14 cellular contexts compared by ENCODE assay signal in the genomic region with DNA sequence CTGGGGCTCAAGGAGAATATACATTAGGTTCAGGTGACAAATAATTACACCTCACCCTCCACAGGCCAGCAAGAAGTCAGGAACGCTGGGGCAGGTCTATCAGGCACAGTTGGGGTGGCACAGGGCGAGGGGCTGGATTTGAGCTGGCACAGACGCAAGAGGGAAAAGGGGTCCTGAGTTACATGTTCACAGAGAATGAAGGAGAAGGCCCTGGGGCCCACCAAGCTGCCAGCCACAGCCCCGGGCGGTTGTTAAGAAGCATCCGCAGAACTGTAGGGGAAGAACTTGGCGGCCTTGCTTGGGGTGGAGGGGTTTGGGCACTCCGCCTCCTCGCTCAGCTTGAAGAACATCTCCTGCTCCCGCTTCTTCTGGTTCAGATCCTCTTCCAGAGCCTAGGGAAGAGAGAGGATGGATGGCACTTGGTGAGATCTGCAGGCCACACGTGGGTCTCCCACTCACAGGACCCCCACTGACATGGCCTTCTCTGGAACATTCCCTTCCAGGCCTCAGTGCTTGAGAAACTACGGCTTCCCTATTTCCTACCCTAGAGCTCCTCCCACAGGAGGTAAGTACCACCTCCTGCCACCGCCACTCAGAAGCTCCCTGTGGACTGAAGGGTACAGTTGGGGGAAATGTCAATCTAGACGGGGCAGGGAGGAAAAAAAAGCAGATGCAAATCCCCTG. TPM values are rescaled to one million over a fixed set of nuclear protein-coding genes. Genes with fewer than 3 reads are reported as not detected.
DNase-seq lines count a peak whose midpoint lies in the region; ATAC-seq and TF ChIP-seq lines count a peak whose summit lies in the region.
"Had no signal": no experiment of that assay in that cellular context is flagged by ENCODE, and none has a peak within 500 bp of the region (broad histone marks: within the 10 kb centered on the region; RNA-seq: fewer than 3 reads in every experiment).

No MANE protein-coding gene starts in this region.

- H3K27me3 ChIP-seq in spleen (replicated peaks in 1 of 7) (no peaks in the 10 kb centered on the region), Caco-2 (replicated peaks; ENCODE audit: control insufficient read depth, insufficient read depth, low read length) (no peaks in the 10 kb centered on the region)

- H3K27ac ChIP-seq in spleen: no peak overlapping the region

- H3K4me3 Mint-ChIP-seq in central memory CD8-positive, alpha-beta T cell: peak overlapping the region; percentile 40
- no peak overlapping the region for H3K4me3 Mint-ChIP-seq in Caco-2 (ENCODE audit: unreplicated experiment)

- no peak for ATAC-seq in activated naive CD4-positive, alpha-beta T cell treated with anti-CD3 and anti-CD28 coated beads, Interleukin-2, amount 50 U/mL, for 72 hours
- ATAC-seq in central memory CD8-positive, alpha-beta T cell (replicated peaks; ENCODE audit: extremely low read depth, poor library complexity, severe bottlenecking): no peak

- CTCF ChIA-PET in Caco-2 (lab: Charles Lee): interaction anchor here (1.3 to 1.6 kb wide), 2 partner anchors 38 to 133 kb away, joined by 4 to 8 read pairs; partner anchors contain the start of gene FBXW11

- TF ChIP-seq CTCF in LNCaP clone FGC (IDR thresholded peaks at IDR 0.05; ENCODE audit: control insufficient read depth, extremely low read depth, insufficient read depth): peak; percentile 26; the same call in 1 of the 2 replicates
- TF ChIP-seq CTCF in spleen (IDR thresholded peaks at IDR 0.05 in 8 of 11, conservative IDR thresholded peaks at IDR 0.05 in 3 of 11): no peak
- TF ChIP-seq CTCF in Caco-2 (IDR thresholded peaks at IDR 0.05; ENCODE audit: insufficient read depth in 1 of 2, low read depth in 1 of 2, low read length in 1 of 2, severe bottlenecking in 1 of 2, unreplicated experiment in 1 of 2): no peak

- DNase-seq in activated naive CD4-positive, alpha-beta T cell treated with anti-CD3 and anti-CD28 coated beads, Interleukin-2, amount 50 U/mL, for 72 hours (ENCODE audit: low spot score in 2 of 2): no peak
- DNase-seq in activated naive CD4-positive, alpha-beta T cell (lab: John Stamatoyannopoulos, UW): no peak
- DNase-seq in LNCaP clone FGC (ENCODE audit: low read depth): no peak
- no peak for DNase-seq in central memory CD8-positive, alpha-beta T cell (ENCODE audit: low spot score in 2 of 2)
- peak; percentile 61 for DNase-seq in spleen
- DNase-seq in NCI-H1694 treated with DMSO at 0.1 percent for 48 hours (lab: John Stamatoyannopoulos, UW): no peak
- DNase-seq in Caco-2: no peak
- DNase-seq in activated gamma-delta T cell (lab: John Stamatoyannopoulos, UW): no peak
- DNase-seq: activated CD4-positive, alpha-beta T cell treated with anti-CD3 and anti-CD28 coated beads for 48 hours; activated gamma-delta T cell treated with Interleukin-2 at 50 U/mL for 16 hours; KG1; NCI-H2107; T-helper 1 cell had no signal

- peaks cover 26% of the 10 kb centered on the region for H3K4me1 Mint-ChIP-seq in central memory CD8-positive, alpha-beta T cell
- H3K4me1 Mint-ChIP-seq in Caco-2 (ENCODE audit: low read depth, unreplicated experiment): no peaks in the 10 kb centered on the region

- H3K4me1 ChIP-seq in spleen: peaks cover 0 to 23% (median 4%) of the 10 kb centered on the region in 6 donors
- H3K4me1 ChIP-seq in Caco-2: no peaks in the 10 kb centered on the region

- H3K4me3 ChIP-seq in LNCaP clone FGC (ENCODE audit: low read depth, low read length): no peak overlapping the region
- no peak overlapping the region for H3K4me3 ChIP-seq in spleen
- no peak overlapping the region for H3K4me3 ChIP-seq in Caco-2 (ENCODE audit: low read depth, low read length)
- H3K4me3 ChIP-seq: lung had no signal

- no peaks in the 10 kb centered on the region for H3K9me3 ChIP-seq in spleen
- no peaks in the 10 kb centered on the region for H3K9me3 ChIP-seq in Caco-2

- WGBS in spleen, 5 donors: 78 to 83% (median 82%) methylated on average over 11 to 14 of the region's 14 CpGs

- TF ChIP-seq POLR2A in spleen (IDR thresholded peaks at IDR 0.05): no peak

- peak overlapping the region; percentile 42 to 84 for H3K27ac Mint-ChIP-seq in activated naive CD4-positive, alpha-beta T cell treated with anti-CD3 and anti-CD28 coated beads, Interleukin-2, amount 50 U/mL, for 72 hours
- no peak overlapping the region for H3K27ac Mint-ChIP-seq in central memory CD8-positive, alpha-beta T cell (ENCODE audit: low read depth)
- H3K27ac Mint-ChIP-seq in Caco-2 (ENCODE audit: unreplicated experiment): no peak overlapping the region

- no peaks in the 10 kb centered on the region for H3K27me3 Mint-ChIP-seq in central memory CD8-positive, alpha-beta T cell
- peaks cover 2% of the 10 kb centered on the region for H3K27me3 Mint-ChIP-seq in Caco-2 (ENCODE audit: insufficient read depth, unreplicated experiment)

- POLR2A ChIA-PET in Caco-2 (lab: Charles Lee): no interaction called here

- H3K9me3 Mint-ChIP-seq in activated naive CD4-positive, alpha-beta T cell treated with anti-CD3 and anti-CD28 coated beads, Interleukin-2, amount 50 U/mL, for 72 hours: no peaks in the 10 kb centered on the region
- H3K9me3 Mint-ChIP-seq in central memory CD8-positive, alpha-beta T cell: no peaks in the 10 kb centered on the region
- H3K9me3 Mint-ChIP-seq in Caco-2 (ENCODE audit: unreplicated experiment): no peaks in the 10 kb centered on the region

- no TSS peak for BruUV-seq in Caco-2 (replicated peaks; lab: Mats Ljungman, UMichigan)

- intact Hi-C loops in spleen (cut with DNase I; ENCODE audit: low total_unique reads) (loop anchor here (5.0 kb wide), 1 partner anchor 132 kb away; no protein-coding TSS in a partner anchor), Caco-2 (cut with micrococcal nuclease; ENCODE audit: unreplicated experiment) (loop anchor here (10.0 kb wide), 1 partner anchor 630 kb away; the partner anchor contains the start of gene FGF18)

- H3K36me3 ChIP-seq in spleen (peaks cover 0 to 77% (median 55%) of the 10 kb centered on the region in 6 donors), Caco-2 (ENCODE audit: control insufficient read depth, insufficient read depth, low read length) (no peaks in the 10 kb centered on the region)

- peaks cover 0 to 22% of the 10 kb centered on the region in 2 donors for H3K36me3 Mint-ChIP-seq in activated naive CD4-positive, alpha-beta T cell treated with anti-CD3 and anti-CD28 coated beads, Interleukin-2, amount 50 U/mL, for 72 hours
- H3K36me3 Mint-ChIP-seq in central memory CD8-positive, alpha-beta T cell (ENCODE audit: insufficient read depth): peaks cover 80% of the 10 kb centered on the region
- H3K36me3 Mint-ChIP-seq in Caco-2 (ENCODE audit: insufficient read depth, unreplicated experiment): peaks cover 12% of the 10 kb centered on the region

RNA-seq across cellular contexts. Expression of gene FBXW11, which starts 38.3 kb away (rescaled TPM):
- 10 to 100 TPM; 40.7 to 41.7 TPM for total RNA-seq in activated naive CD4-positive, alpha-beta T cell treated with anti-CD3 and anti-CD28 coated beads, Interleukin-2, amount 50 U/mL, for 72 hours
- total RNA-seq in spleen (10 to 100 TPM; 40.6 to 72.1 (median 64.5) TPM), Caco-2 (2022) (46.2 and 46.3 TPM in 2 replicates)
- 10 to 100 TPM in 1 of 3 donors, 1 to 10 TPM in 2; 7.5 to 14.5 (median 8.3) TPM for polyA plus RNA-seq in spleen

Comparison
In these comparisons a context has a peak if more than half of its experiments do, and no peak if none do; other contexts are left out.
1. H3K27ac Mint-ChIP-seq: peak in activated naive CD4-positive, alpha-beta T cell treated with anti-CD3 and anti-CD28 coated beads, Interleukin-2, amount 50 U/mL, for 72 hours (2 of 2); none in central memory CD8-positive, alpha-beta T cell (single experiment) and Caco-2 (single experiment).